Comparison of ENCODE assay signal across 13 cellular contexts in the genomic region with DNA sequence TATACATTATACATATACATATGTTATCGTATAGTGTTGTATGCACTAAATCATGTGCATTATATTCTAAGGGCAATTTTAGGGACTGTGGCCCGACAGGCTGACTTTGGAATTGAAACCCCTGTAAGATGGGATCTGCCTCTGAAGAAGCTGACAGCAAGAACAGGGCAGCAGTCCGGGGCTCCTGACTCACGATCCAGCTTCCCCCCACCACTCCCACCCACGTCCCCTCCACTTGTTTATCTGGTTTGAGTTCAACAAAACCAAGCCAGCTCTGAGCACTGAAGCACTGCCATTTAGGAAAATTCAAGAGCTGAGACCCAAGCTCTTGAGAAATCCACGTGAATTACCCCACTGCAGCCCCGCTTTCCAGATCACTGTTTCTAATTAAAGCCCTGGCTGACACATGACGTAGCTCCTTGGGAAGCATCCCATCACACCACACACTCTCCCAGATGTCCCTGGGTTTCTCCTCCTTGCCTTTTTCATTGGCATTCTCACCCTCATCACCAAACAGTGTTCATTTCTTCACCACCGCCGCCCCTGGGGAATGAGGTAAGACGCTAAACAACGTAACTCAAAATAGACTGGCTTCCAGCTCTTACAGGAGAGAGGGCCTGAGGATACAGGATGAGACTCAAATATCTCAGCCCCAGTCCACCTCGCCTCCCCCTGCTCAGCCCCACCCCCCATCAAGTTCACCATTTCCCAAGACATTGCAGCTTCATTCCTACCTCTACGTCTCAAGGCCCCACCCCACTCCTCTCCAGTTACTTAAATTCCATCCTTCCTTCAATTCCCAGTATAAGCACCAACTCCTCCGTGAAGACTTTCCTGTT.
DNase-seq lines count a peak whose midpoint lies in the region; ATAC-seq, FAIRE-seq and TF ChIP-seq lines count a peak whose summit lies in the region.
"Had no signal": no experiment of that assay in that cellular context is flagged by ENCODE, and none has a peak within 500 bp of the region (broad histone marks: within the 10 kb centered on the region; RNA-seq: fewer than 3 reads in every experiment).

No MANE protein-coding gene starts in this region.

- no peak overlapping the region for H2AFZ ChIP-seq in neural progenitor cell (replicated peaks)

- no peak overlapping the region for H3K4me3 ChIP-seq in neural progenitor cell
- no peak overlapping the region for H3K4me3 ChIP-seq in aorta (ENCODE audit: low read length in 2 of 2)
- H3K4me3 ChIP-seq in small intestine (ENCODE audit: low read depth in 1 of 2, low read length in 2 of 2): no peak overlapping the region
- H3K4me3 ChIP-seq: coronary artery, pancreas had no signal

- H3K4me3 Mint-ChIP-seq in neural progenitor cell: no peak overlapping the region
- H3K4me3 Mint-ChIP-seq: activated naive CD8-positive, alpha-beta T cell treated with anti-CD3 and anti-CD28 coated beads, Interleukin-2, amount 10 ng/mL, durations not matched to agents 7 days and 5 days had no signal

- peaks cover 3% of the 10 kb centered on the region for H3K27me3 Mint-ChIP-seq in neural progenitor cell (ENCODE audit: insufficient read depth, low read depth)

- peak overlapping the region; percentile 44 for H3K27ac Mint-ChIP-seq in neural progenitor cell
- H3K27ac Mint-ChIP-seq: activated naive CD8-positive, alpha-beta T cell treated with anti-CD3 and anti-CD28 coated beads, Interleukin-2, amount 10 ng/mL, durations not matched to agents 7 days and 5 days had no signal

- TF ChIP-seq CTCF in neural progenitor cell (IDR thresholded peaks at IDR 0.05): no peak

- no peaks in the 10 kb centered on the region for H3K27me3 ChIP-seq in neural progenitor cell
- no peaks in the 10 kb centered on the region for H3K27me3 ChIP-seq in aorta (ENCODE audit: control insufficient read depth in 1 of 2, insufficient read depth in 2 of 2, low read length in 1 of 2)
- H3K27me3 ChIP-seq in small intestine (ENCODE audit: control insufficient read depth in 2 of 2, insufficient read depth in 2 of 2, low read length in 2 of 2): no peaks in the 10 kb centered on the region
- H3K27me3 ChIP-seq: pancreas had no signal

- no peaks in the 10 kb centered on the region for H3K79me2 ChIP-seq in neural progenitor cell (ENCODE audit: low read depth)

- no peak for FAIRE-seq in small intestine (lab: Jason Lieb, UNC)
- FAIRE-seq: pancreas had no signal

- H3K9me3 ChIP-seq in neural progenitor cell (ENCODE audit: low read depth) (no peaks in the 10 kb centered on the region), aorta (ENCODE audit: control insufficient read depth, low read length) (peaks cover 1% of the 10 kb centered on the region), small intestine (ENCODE audit: control insufficient read depth, low read depth) (no peaks in the 10 kb centered on the region)

- no peak overlapping the region for H3K9ac ChIP-seq in neural progenitor cell

- peaks cover 40% of the 10 kb centered on the region for H3K4me1 Mint-ChIP-seq in neural progenitor cell
- H3K4me1 Mint-ChIP-seq: activated naive CD8-positive, alpha-beta T cell treated with anti-CD3 and anti-CD28 coated beads, Interleukin-2, amount 10 ng/mL, durations not matched to agents 7 days and 5 days had no signal

- H3K36me3 ChIP-seq in neural progenitor cell (no peaks in the 10 kb centered on the region), aorta (ENCODE audit: control insufficient read depth in 1 of 2, insufficient read depth in 2 of 2, low read length in 1 of 2) (no peaks in the 10 kb centered on the region), small intestine (ENCODE audit: control insufficient read depth in 2 of 2, insufficient read depth in 2 of 2, low read length in 2 of 2) (no peaks in the 10 kb centered on the region)
- H3K36me3 ChIP-seq: pancreas had no signal

- H3F3A ChIP-seq in neural progenitor cell (ENCODE audit: low read depth): peaks cover 11% of the 10 kb centered on the region

- DNase-seq in SK-N-DZ (ENCODE audit: low spot score) (peak; percentile 76), Right ventricle myocardium superior (peak; percentile 49), neural progenitor cell (ENCODE audit: low spot score) (no peak), aorta (no peak), small intestine (no peak), T-helper 9 cell (no peak), HPDE6-E6E7 (ENCODE audit: extremely low spot score) (no peak)
- DNase-seq: activated naive CD8-positive, alpha-beta T cell treated with anti-CD3 and anti-CD28 coated beads, Interleukin-2, amount 10 ng/mL, durations not matched to agents 7 days and 5 days; foreskin melanocyte; NCI-H1092; NCI-H69; pancreas had no signal

- peaks cover 24% of the 10 kb centered on the region for H3K9me3 Mint-ChIP-seq in neural progenitor cell

- no peaks in the 10 kb centered on the region for H4K20me1 ChIP-seq in neural progenitor cell (ENCODE audit: low read depth)

- H3K4me2 ChIP-seq in neural progenitor cell: no peak overlapping the region

- ATAC-seq in Right ventricle myocardium superior (ENCODE audit: poor library complexity) (peak; percentile 90), aorta (ENCODE audit: low FRiP score) (peak; percentile 62)

- intact Hi-C loops in Right ventricle myocardium superior (cut with DNase I): no loop called here
- intact Hi-C loops in aorta (cut with DNase I): no loop called here

- peaks cover 43% of the 10 kb centered on the region for H3K36me3 Mint-ChIP-seq in neural progenitor cell

- H3K4me1 ChIP-seq in neural progenitor cell (peaks cover 17% of the 10 kb centered on the region), aorta (ENCODE audit: control insufficient read depth in 1 of 2, insufficient read depth in 2 of 2, low read length in 2 of 2) (no peaks in the 10 kb centered on the region), small intestine (ENCODE audit: control insufficient read depth in 2 of 2, insufficient read depth in 1 of 2, low read depth in 1 of 2, low read length in 1 of 2) (no peaks in the 10 kb centered on the region)

- WGBS in aorta, 2 donors: 32 to 44% methylated on average over 15 of the region's 15 CpGs
- 68 to 87% (median 84%) methylated on average over 15 of the region's 15 CpGs for WGBS in small intestine, 3 donors

- no peak overlapping the region for H3K27ac ChIP-seq in neural progenitor cell
- no peak overlapping the region for H3K27ac ChIP-seq in aorta (ENCODE audit: low read depth in 1 of 2, low read length in 2 of 2)
- H3K27ac ChIP-seq in small intestine (ENCODE audit: low read depth in 1 of 2, low read length in 1 of 2): no peak overlapping the region
- H3K27ac ChIP-seq: coronary artery, pancreas had no signal

Comparison
In these comparisons a context has a peak if more than half of its experiments do, and no peak if none do; other contexts are left out.
1. DNase-seq: peak in SK-N-DZ (single experiment) and Right ventricle myocardium superior (single experiment); none in neural progenitor cell (single experiment), aorta (0 of 2), small intestine (single experiment), T-helper 9 cell (single experiment) and HPDE6-E6E7 (single experiment).